In the genomic region with DNA sequence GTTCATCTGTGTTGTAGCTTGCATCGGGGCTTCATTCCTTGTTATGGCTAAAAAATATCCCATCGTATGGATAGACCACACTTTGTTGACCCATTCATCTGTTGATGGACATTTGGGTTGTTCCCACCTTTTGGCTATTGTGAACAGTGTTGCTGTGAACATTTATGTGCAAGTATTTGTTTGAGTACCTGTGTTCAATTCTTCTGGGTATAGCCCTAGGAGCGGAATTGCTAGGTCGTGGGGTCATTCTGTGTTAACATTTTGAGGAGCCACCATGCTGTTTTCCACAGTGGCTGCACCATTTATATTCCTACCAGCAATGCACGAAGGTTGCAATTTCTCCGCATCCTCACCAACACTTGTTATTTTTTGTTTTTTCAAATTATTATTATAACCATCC, we compare ENCODE assay signal across 27 cellular contexts.
"Had no signal": no experiment of that assay in that cellular context is flagged by ENCODE, and none has a peak within 500 bp of the region (broad histone marks: within the 10 kb centered on the region; RNA-seq: fewer than 3 reads in every experiment).

No MANE protein-coding gene starts in this region.

- DNase-seq: colonic mucosa; cortex of kidney; dermis blood vessel endothelial cell; dorsolateral prefrontal cortex; effector CD4-positive, alpha-beta T cell; effector CD8-positive, alpha-beta T cell; effector memory CD4-positive, alpha-beta T cell; effector memory CD8-positive, alpha-beta T cell; endodermal cell; esophagus squamous epithelium; foreskin fibroblast; foreskin keratinocyte; foreskin melanocyte; gastrocnemius medialis; glutamatergic neuron; head of caudate nucleus; heart left ventricle; heart right ventricle had no signal

- ATAC-seq: effector memory CD8-positive, alpha-beta T cell; esophagus mucosa; foreskin keratinocyte; gastrocnemius medialis; gastroesophageal sphincter; heart left ventricle; heart right ventricle had no signal

- H3K27ac ChIP-seq: colonic mucosa, coronary artery, dorsolateral prefrontal cortex, epithelial cell of prostate, esophagus muscularis mucosa, esophagus squamous epithelium, foreskin keratinocyte, gastrocnemius medialis, gastroesophageal sphincter, heart left ventricle, hepatocyte had no signal

- H3K4me2 ChIP-seq: hepatocyte had no signal

- H3K9me3 ChIP-seq: colonic mucosa, esophagus muscularis mucosa, esophagus squamous epithelium, gastrocnemius medialis, gastroesophageal sphincter had no signal

- FAIRE-seq: endometrium, endothelial cell of umbilical vein, frontal cortex had no signal

- H2AFZ ChIP-seq: hepatocyte had no signal

- H3K4me3 ChIP-seq: colonic mucosa, coronary artery, dorsolateral prefrontal cortex, esophagus muscularis mucosa, esophagus squamous epithelium, gastrocnemius medialis, gastroesophageal sphincter, heart left ventricle, heart right ventricle, hepatocyte had no signal

- H3K79me2 ChIP-seq: hepatocyte had no signal

- H3K36me3 ChIP-seq: colonic mucosa, esophagus muscularis mucosa, esophagus squamous epithelium, gastrocnemius medialis, gastroesophageal sphincter, heart left ventricle, heart right ventricle had no signal

- H3K27me3 ChIP-seq: colonic mucosa, dorsolateral prefrontal cortex, esophagus muscularis mucosa, foreskin keratinocyte, gastrocnemius medialis, gastroesophageal sphincter, heart left ventricle, heart right ventricle, hepatocyte had no signal
